Comparison of ENCODE assay signal across 31 cellular contexts in the genomic region with DNA sequence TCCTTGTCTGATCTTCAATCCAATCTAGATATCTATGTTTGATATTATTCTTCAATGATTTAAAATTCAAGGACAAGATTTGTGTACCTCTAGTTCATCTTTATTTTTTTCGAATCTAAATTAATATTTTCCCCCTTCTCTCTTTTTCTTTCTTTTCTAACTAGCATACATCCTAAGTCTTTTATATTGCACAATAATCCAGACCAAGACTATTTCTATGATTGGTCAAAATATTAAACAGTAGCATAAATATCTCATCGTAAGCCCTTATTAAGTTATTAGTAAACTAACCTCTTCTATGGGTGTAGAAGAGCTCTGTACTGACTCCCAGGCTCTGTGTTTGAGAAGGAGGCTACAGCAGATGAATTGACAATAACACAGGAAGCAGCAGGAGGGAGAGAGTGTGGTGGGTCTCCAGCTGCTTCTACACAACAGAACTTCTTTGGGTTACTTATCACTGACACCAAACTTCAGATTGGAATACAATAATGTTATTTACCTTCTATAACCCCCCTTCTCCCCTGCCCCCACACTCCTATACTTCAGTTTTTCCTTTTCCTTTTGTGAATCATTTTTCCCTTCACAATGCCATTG. TPM values are rescaled to one million over a fixed set of nuclear protein-coding genes. Genes with fewer than 3 reads are reported as not detected.
"Had no signal": no experiment of that assay in that cellular context is flagged by ENCODE, and none has a peak within 500 bp of the region (broad histone marks: within the 10 kb centered on the region; RNA-seq: fewer than 3 reads in every experiment).

No MANE protein-coding gene starts in this region.

- H3K27ac ChIP-seq: lower lobe of right lung, neural progenitor cell, ovary, prostate gland, sigmoid colon, spleen, suprapubic skin, thoracic aorta, tibial artery, upper lobe of right lung had no signal

- H3K9ac ChIP-seq: neural progenitor cell had no signal

- H3K36me3 ChIP-seq: lower lobe of right lung, neural progenitor cell, ovary, prostate gland, sigmoid colon, spleen, suprapubic skin, thoracic aorta, tibial artery, upper lobe of right lung had no signal

- H3K4me1 Mint-ChIP-seq: mesothelial cell of epicardium; naive B cell; natural killer cell; nephron progenitor cell; stimulated activated effector memory CD8-positive, alpha-beta T cell treated with anti-CD3 and anti-CD28 coated beads, Interleukin-12 subunit alpha, Interleukin-12 subunit beta, amount 100 ng/mL, for 72 hours had no signal

- H3K4me3 Mint-ChIP-seq: mesothelial cell of epicardium; naive B cell; natural killer cell; nephron progenitor cell; neural progenitor cell; stimulated activated effector memory CD8-positive, alpha-beta T cell treated with anti-CD3 and anti-CD28 coated beads, Interleukin-12 subunit alpha, Interleukin-12 subunit beta, amount 100 ng/mL, for 72 hours; stimulated activated naive CD8-positive, alpha-beta T cell treated with anti-CD3 and anti-CD28 coated beads, Interleukin-15, Interleukin-2, amounts not matched to agents 100 ng/mL and 50 ng/mL, for 24 hours had no signal

- H3K36me3 Mint-ChIP-seq: mesothelial cell of epicardium; naive B cell; neural progenitor cell; stimulated activated effector memory CD8-positive, alpha-beta T cell treated with anti-CD3 and anti-CD28 coated beads, Interleukin-12 subunit alpha, Interleukin-12 subunit beta, amount 100 ng/mL, for 72 hours had no signal

- H3K9me3 ChIP-seq: lower lobe of right lung, ovary, prostate gland, sigmoid colon, suprapubic skin, thoracic aorta, tibial artery, upper lobe of right lung had no signal

- H3K4me3 ChIP-seq: lower lobe of right lung, neural progenitor cell, ovary, prostate gland, sigmoid colon, spleen, suprapubic skin, thoracic aorta, tibial artery, upper lobe of right lung had no signal

- ATAC-seq: left cardiac atrium; left lobe of liver; left ventricle myocardium superior; lower lobe of right lung; natural killer cell; right cardiac atrium; stimulated activated effector memory CD8-positive, alpha-beta T cell treated with anti-CD3 and anti-CD28 coated beads, Interleukin-12 subunit alpha, Interleukin-12 subunit beta, amount 100 ng/mL, for 72 hours; upper lobe of right lung had no signal

- H3K27ac Mint-ChIP-seq: mesothelial cell of epicardium; natural killer cell; nephron progenitor cell; neural progenitor cell; stimulated activated effector memory CD8-positive, alpha-beta T cell treated with anti-CD3 and anti-CD28 coated beads, Interleukin-12 subunit alpha, Interleukin-12 subunit beta, amount 100 ng/mL, for 72 hours; stimulated activated naive CD8-positive, alpha-beta T cell treated with anti-CD3 and anti-CD28 coated beads, Interleukin-15, Interleukin-2, amounts not matched to agents 100 ng/mL and 50 ng/mL, for 24 hours had no signal

- H3K4me1 ChIP-seq: lower lobe of right lung, prostate gland, sigmoid colon, spleen, suprapubic skin, upper lobe of right lung had no signal

- DNase-seq: hippocampal formation; kidney glomerular epithelial cell; left cardiac atrium; left ventricle myocardium superior; lower lobe of right lung; mammary epithelial cell; mesenchymal stem cell; naive B cell; natural killer cell; nephron progenitor cell; ovary; posterior cingulate gyrus; retina; right cardiac atrium; sigmoid colon; small intestine; spleen; stimulated activated CD4-positive, alpha-beta T cell treated with anti-CD3 and anti-CD28 coated beads, Interleukin-4, amount 100 ng/mL, for 24 hours; stimulated activated naive CD4-positive, alpha-beta T cell; tibial artery; trophoblast cell; upper lobe of right lung had no signal

- H3K27me3 ChIP-seq: ovary, sigmoid colon, spleen, suprapubic skin, tibial artery, upper lobe of right lung had no signal

- H3K9me3 Mint-ChIP-seq: nephron progenitor cell; neural progenitor cell; stimulated activated naive CD8-positive, alpha-beta T cell treated with anti-CD3 and anti-CD28 coated beads, Interleukin-15, Interleukin-2, amounts not matched to agents 100 ng/mL and 50 ng/mL, for 24 hours had no signal

- H3K27me3 Mint-ChIP-seq: naive B cell; stimulated activated naive CD8-positive, alpha-beta T cell treated with anti-CD3 and anti-CD28 coated beads, Interleukin-15, Interleukin-2, amounts not matched to agents 100 ng/mL and 50 ng/mL, for 24 hours had no signal

RNA-seq across cellular contexts. Expression of gene PLCXD3, which starts 11.9 kb away (rescaled TPM):
- total RNA-seq: mammary epithelial cell, mesothelial cell of epicardium, natural killer cell had no signal
- polyA plus RNA-seq: keratinocyte had no signal
